In the genomic region with DNA sequence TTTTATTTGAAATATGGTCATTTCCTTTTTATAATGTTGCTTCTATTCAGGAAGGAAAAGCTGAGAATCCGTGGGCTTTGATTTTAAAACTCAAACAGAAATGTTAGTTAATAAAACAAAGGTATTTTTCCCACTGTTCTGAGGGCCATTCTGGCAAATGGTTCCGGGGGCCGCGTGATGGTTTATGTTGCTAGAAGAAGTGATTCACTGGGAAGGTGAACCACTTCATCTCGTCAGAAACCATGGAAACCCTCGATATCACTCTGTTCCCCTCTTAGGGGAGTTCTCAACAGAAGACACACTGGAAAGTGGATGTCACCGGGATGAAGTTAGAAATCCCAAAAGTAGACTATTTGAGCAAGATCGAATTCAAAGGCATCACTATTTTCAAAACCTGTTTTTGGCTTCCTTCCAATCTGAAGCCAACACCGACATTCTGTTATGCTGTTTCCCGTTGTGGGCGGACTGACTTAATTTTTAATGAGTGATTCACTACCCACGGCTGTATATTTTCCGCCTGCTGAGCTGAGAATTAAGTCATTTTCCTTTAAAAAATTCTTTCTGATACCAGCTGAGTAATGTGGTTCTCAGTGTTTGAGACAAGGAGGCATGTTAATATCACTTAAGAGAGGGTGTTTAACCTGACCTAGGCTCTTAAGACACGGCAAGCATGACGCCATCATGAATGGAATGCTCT, we compare ENCODE assay signal across 1 cellular context.
TF ChIP-seq lines count a peak whose summit lies in the region.

No MANE protein-coding gene starts in this region.

TF ChIP-seq in HepG2, 621 proteins besides CTCF, POLR2A, EP300 and RAD21:
- TF ChIP-seq, protein P1, sequence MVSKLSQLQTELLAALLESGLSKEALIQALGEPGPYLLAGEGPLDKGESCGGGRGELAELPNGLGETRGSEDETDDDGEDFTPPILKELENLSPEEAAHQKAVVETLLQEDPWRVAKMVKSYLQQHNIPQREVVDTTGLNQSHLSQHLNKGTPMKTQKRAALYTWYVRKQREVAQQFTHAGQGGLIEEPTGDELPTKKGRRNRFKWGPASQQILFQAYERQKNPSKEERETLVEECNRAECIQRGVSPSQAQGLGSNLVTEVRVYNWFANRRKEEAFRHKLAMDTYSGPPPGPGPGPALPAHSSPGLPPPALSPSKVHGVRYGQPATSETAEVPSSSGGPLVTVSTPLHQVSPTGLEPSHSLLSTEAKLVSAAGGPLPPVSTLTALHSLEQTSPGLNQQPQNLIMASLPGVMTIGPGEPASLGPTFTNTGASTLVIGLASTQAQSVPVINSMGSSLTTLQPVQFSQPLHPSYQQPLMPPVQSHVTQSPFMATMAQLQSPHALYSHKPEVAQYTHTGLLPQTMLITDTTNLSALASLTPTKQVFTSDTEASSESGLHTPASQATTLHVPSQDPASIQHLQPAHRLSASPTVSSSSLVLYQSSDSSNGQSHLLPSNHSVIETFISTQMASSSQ (IDR thresholded peaks at IDR 0.05; ENCODE audit: low read depth) = no peak
- TF ChIP-seq, protein P1 (CRISPR knock-in tag; IDR thresholded peaks at IDR 0.05; ENCODE audit: borderline replicate concordance) = no peak
- TF ChIP-seq HNRNPUL1 (IDR thresholded peaks at IDR 0.05; ENCODE audit: low read depth, low read length) (no peak), ZNF256 (CRISPR knock-in tag; conservative IDR thresholded peaks at IDR 0.05) (no peak), TCF7 (IDR thresholded peaks at IDR 0.05; ENCODE audit: low read depth) (no peak), ZNF570 (CRISPR knock-in tag; IDR thresholded peaks at IDR 0.05; ENCODE audit: borderline replicate concordance) (no peak), PHB2 (IDR thresholded peaks at IDR 0.05; ENCODE audit: partially characterized antibody) (no peak), ZNF274 (CRISPR knock-in tag; IDR thresholded peaks at IDR 0.05) (no peak), ZNF781 (CRISPR knock-in tag; IDR thresholded peaks at IDR 0.05; ENCODE audit: borderline replicate concordance, not compliant biosample characterization) (no peak), ZNF180 (CRISPR knock-in tag; IDR thresholded peaks at IDR 0.05; ENCODE audit: borderline replicate concordance, low read depth) (no peak), RFX5 (IDR thresholded peaks at IDR 0.05; ENCODE audit: low read depth, low read length) (no peak), KMT2B (CRISPR knock-in tag; IDR thresholded peaks at IDR 0.05) (no peak), SUZ12 (IDR thresholded peaks at IDR 0.05; ENCODE audit: low read depth, low read length) (no peak)
- TF ChIP-seq, protein P2, sequence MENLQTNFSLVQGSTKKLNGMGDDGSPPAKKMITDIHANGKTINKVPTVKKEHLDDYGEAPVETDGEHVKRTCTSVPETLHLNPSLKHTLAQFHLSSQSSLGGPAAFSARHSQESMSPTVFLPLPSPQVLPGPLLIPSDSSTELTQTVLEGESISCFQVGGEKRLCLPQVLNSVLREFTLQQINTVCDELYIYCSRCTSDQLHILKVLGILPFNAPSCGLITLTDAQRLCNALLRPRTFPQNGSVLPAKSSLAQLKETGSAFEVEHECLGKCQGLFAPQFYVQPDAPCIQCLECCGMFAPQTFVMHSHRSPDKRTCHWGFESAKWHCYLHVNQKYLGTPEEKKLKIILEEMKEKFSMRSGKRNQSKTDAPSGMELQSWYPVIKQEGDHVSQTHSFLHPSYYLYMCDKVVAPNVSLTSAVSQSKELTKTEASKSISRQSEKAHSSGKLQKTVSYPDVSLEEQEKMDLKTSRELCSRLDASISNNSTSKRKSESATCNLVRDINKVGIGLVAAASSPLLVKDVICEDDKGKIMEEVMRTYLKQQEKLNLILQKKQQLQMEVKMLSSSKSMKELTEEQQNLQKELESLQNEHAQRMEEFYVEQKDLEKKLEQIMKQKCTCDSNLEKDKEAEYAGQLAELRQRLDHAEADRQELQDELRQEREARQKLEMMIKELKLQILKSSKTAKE (CRISPR knock-in tag; IDR thresholded peaks at IDR 0.05; ENCODE audit: borderline replicate concordance) = no peak
- TF ChIP-seq, protein P3, sequence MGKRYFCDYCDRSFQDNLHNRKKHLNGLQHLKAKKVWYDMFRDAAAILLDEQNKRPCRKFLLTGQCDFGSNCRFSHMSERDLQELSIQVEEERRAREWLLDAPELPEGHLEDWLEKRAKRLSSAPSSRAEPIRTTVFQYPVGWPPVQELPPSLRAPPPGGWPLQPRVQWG (CRISPR knock-in tag; IDR thresholded peaks at IDR 0.05; ENCODE audit: borderline replicate concordance, low read depth) = no peak
- TF ChIP-seq, protein P4, sequence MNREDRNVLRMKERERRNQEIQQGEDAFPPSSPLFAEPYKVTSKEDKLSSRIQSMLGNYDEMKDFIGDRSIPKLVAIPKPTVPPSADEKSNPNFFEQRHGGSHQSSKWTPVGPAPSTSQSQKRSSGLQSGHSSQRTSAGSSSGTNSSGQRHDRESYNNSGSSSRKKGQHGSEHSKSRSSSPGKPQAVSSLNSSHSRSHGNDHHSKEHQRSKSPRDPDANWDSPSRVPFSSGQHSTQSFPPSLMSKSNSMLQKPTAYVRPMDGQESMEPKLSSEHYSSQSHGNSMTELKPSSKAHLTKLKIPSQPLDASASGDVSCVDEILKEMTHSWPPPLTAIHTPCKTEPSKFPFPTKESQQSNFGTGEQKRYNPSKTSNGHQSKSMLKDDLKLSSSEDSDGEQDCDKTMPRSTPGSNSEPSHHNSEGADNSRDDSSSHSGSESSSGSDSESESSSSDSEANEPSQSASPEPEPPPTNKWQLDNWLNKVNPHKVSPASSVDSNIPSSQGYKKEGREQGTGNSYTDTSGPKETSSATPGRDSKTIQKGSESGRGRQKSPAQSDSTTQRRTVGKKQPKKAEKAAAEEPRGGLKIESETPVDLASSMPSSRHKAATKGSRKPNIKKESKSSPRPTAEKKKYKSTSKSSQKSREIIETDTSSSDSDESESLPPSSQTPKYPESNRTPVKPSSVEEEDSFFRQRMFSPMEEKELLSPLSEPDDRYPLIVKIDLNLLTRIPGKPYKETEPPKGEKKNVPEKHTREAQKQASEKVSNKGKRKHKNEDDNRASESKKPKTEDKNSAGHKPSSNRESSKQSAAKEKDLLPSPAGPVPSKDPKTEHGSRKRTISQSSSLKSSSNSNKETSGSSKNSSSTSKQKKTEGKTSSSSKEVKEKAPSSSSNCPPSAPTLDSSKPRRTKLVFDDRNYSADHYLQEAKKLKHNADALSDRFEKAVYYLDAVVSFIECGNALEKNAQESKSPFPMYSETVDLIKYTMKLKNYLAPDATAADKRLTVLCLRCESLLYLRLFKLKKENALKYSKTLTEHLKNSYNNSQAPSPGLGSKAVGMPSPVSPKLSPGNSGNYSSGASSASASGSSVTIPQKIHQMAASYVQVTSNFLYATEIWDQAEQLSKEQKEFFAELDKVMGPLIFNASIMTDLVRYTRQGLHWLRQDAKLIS (CRISPR knock-in tag; IDR thresholded peaks at IDR 0.05) = no peak
- TF ChIP-seq, protein P5, sequence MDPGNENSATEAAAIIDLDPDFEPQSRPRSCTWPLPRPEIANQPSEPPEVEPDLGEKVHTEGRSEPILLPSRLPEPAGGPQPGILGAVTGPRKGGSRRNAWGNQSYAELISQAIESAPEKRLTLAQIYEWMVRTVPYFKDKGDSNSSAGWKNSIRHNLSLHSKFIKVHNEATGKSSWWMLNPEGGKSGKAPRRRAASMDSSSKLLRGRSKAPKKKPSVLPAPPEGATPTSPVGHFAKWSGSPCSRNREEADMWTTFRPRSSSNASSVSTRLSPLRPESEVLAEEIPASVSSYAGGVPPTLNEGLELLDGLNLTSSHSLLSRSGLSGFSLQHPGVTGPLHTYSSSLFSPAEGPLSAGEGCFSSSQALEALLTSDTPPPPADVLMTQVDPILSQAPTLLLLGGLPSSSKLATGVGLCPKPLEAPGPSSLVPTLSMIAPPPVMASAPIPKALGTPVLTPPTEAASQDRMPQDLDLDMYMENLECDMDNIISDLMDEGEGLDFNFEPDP (CRISPR knock-in tag; conservative IDR thresholded peaks at IDR 0.05) = no peak
